8 cellular contexts compared by ENCODE assay signal in genomic region chr19:10419646-10420443, GRCh38.
DNase-seq lines count a peak whose midpoint lies in the region; TF ChIP-seq lines count a peak whose summit lies in the region.

No MANE protein-coding gene starts in this region.

- H3K27me3 ChIP-seq in WERI-Rb-1 (ENCODE audit: insufficient read depth, low read depth, severe bottlenecking) = peaks cover 4% of the 10 kb centered on the region

- peak overlapping the region; percentile 31 for H3K27ac ChIP-seq in WERI-Rb-1

- H3K36me3 ChIP-seq in WERI-Rb-1 = no peaks in the 10 kb centered on the region

- TF ChIP-seq CTCF in WERI-Rb-1 (IDR thresholded peaks at IDR 0.05; ENCODE audit: low read depth, low read length) (no peak), retinal pigment epithelial cell (conservative IDR thresholded peaks at IDR 0.05; ENCODE audit: low read depth, low read length) (no peak)

- DNase-seq in activated CD8-positive, alpha-beta memory T cell treated with anti-CD3 and anti-CD28 coated beads for 24 hours = peak; percentile 86
- DNase-seq in activated CD8-positive, alpha-beta memory T cell treated with anti-CD3 and anti-CD28 coated beads, Interleukin-2, amount 50 U/mL, for 4 hours = no peak
- peak; percentile 91 for DNase-seq in NCI-H146 (lab: John Stamatoyannopoulos, UW)
- peak; percentile 99 for DNase-seq in WERI-Rb-1
- peak; percentile 67 to 87 for DNase-seq in erythroblast (lab: John Stamatoyannopoulos, UW)
- DNase-seq in retinal pigment epithelial cell (ENCODE audit: low read depth) = no peak
- DNase-seq in medulla oblongata (ENCODE audit: extremely low spot score) = no peak
- no peak for DNase-seq in cortex of kidney (lab: John Stamatoyannopoulos, UW)

- no peak for TF ChIP-seq POLR2A in erythroblast (IDR thresholded peaks at IDR 0.05; ENCODE audit: low read length)

- H3K4me3 ChIP-seq in WERI-Rb-1 (ENCODE audit: low read depth, low read length) = peak overlapping the region; percentile 59
- H3K4me3 ChIP-seq in retinal pigment epithelial cell (ENCODE audit: low read length) = peak overlapping the region; percentile 40

- H3K9me3 ChIP-seq in WERI-Rb-1 (ENCODE audit: severe bottlenecking) = peaks cover 2% of the 10 kb centered on the region

Comparison
In these comparisons a context has a peak if more than half of its experiments do, and no peak if none do; other contexts are left out.
1. DNase-seq: peak in activated CD8-positive, alpha-beta memory T cell treated with anti-CD3 and anti-CD28 coated beads for 24 hours (single experiment), NCI-H146 (single experiment), WERI-Rb-1 (single experiment) and erythroblast (2 of 2); none in activated CD8-positive, alpha-beta memory T cell treated with anti-CD3 and anti-CD28 coated beads, Interleukin-2, amount 50 U/mL, for 4 hours (single experiment), retinal pigment epithelial cell (single experiment), medulla oblongata (single experiment) and cortex of kidney (single experiment).